In genomic region chr3:14780927-14781507, GRCh38 we compare ENCODE assay signal across 9 cellular contexts. TPM values are rescaled to one million over a fixed set of nuclear protein-coding genes. Genes with fewer than 3 reads are reported as not detected.
A peak's percentile ranks its signal among the peaks of the same experiment; 100 is the strongest.
DNase-seq lines count a peak whose midpoint lies in the region; ATAC-seq and TF ChIP-seq lines count a peak whose summit lies in the region.
"Had no signal": no experiment of that assay in that cellular context is flagged by ENCODE, and none has a peak within 500 bp of the region (broad histone marks: within the 10 kb centered on the region; RNA-seq: fewer than 3 reads in every experiment).

No MANE protein-coding gene starts in this region.

- H3K9me3 ChIP-seq in SJCRH30 (replicated peaks): no peaks in the 10 kb centered on the region
- H3K9me3 ChIP-seq in ovary: no peaks in the 10 kb centered on the region

- H3K36me3 ChIP-seq in SJCRH30 (no peaks in the 10 kb centered on the region), ovary (no peaks in the 10 kb centered on the region)

- H3K27me3 ChIP-seq in SJCRH30 (0 out of 2 replicates have a peak, but pooled peaks cover 2% of the 10 kb centered on the region), ovary (no peaks in the 10 kb centered on the region)

- DNase-seq in COLO668 (lab: John Stamatoyannopoulos, UW; ENCODE audit: unreplicated experiment): peak; percentile 39
- DNase-seq in GM19238 (ENCODE audit: insufficient read length, low spot score): peak; percentile 66
- peak in 52 of 76 experiments; percentile 2 to 68 (median 30) for DNase-seq in HUDEP-2 (lab: John Stamatoyannopoulos, UW; ENCODE audit: unreplicated experiment in 76 of 76)
- peak; percentile 22 to 34 for DNase-seq in SJCRH30
- DNase-seq in fibroblast of gingiva (ENCODE audit: low read depth): peak; percentile 18
- DNase-seq in ovary: peak in 3 of 5 donors; percentile 40 to 49 (median 46)
- no peak for DNase-seq in superior temporal gyrus (ENCODE audit: extremely low spot score)
- DNase-seq: naive B cell had no signal

- intact Hi-C loops in ovary (cut with DNase I): loop anchor here in 1 of 4 donors (10.0 kb wide), 1 partner anchor 106 kb away; the partner anchor contains the start of gene C3orf20

- 46 to 48% (median 47%) methylated on average over 12 of the region's 12 CpGs for WGBS in ovary, 3 donors

- no peak overlapping the region for H3K4me3 ChIP-seq in SJCRH30
- no peak overlapping the region for H3K4me3 ChIP-seq in ovary

- no peak for TF ChIP-seq POLR2A in ovary (IDR thresholded peaks at IDR 0.05)

- H3K4me1 ChIP-seq in SJCRH30 (no peaks in the 10 kb centered on the region), ovary (ENCODE audit: insufficient read depth) (no peaks in the 10 kb centered on the region)

- no peak for ATAC-seq in HG03378 (IDR thresholded peaks at IDR 0.05; ENCODE audit: unreplicated experiment)

- TF ChIP-seq CTCF in ovary (IDR thresholded peaks at IDR 0.05): no peak

- TF ChIP-seq EP300 in ovary (IDR thresholded peaks at IDR 0.05): no peak

- H3K27ac ChIP-seq in SJCRH30 (no peak overlapping the region), ovary (no peak overlapping the region)

RNA-seq across cellular contexts. Expression of gene FGD5, which starts 37.7 kb away (rescaled TPM):
- total RNA-seq in SJCRH30 (2014; rRNA removed; shearing (Covaris generic)): not detected in 2 replicates
- 10 to 100 TPM in 4 of 7 donors, 1 to 10 TPM in 3; 5.1 to 38.3 (median 13.0) TPM for total RNA-seq in ovary
- 10 to 100 TPM; 11.5 to 17.8 TPM for polyA plus RNA-seq in ovary
